ENCODE assay signal across 8 cellular contexts in the genomic region with DNA sequence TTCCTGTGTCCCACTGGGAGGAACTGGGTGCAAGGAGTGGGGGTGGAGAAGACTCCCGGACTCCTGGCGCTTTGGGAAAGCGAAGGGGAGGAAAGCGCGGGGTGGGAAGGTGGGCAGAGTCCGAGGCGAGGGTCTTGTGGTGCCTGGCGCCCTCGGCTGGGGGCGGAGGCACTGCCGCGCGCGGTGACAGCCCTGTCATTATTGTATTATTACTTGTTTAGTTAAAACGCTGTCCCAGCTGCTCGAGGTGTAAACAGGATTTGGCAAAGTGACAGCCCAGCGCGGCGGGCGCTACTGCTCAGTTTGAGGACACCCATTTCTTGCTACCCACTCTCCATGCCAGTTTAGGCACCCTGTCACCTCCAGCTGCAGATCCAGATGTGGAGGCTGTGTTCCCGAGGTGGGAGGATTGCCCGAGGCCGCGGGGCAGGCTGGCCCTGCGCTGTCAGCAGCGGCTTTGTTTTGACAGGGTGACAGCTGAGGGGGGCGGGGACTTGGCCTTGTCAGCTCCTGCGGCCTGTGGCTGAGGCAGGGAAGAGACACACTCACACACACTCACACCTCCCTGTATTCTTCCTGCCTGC. TPM values are rescaled to one million over a fixed set of nuclear protein-coding genes. Genes with fewer than 3 reads are reported as not detected.
DNase-seq lines count a peak whose midpoint lies in the region; ATAC-seq lines count a peak whose summit lies in the region.

No MANE protein-coding gene starts in this region.

- H3K4me3 Mint-ChIP-seq in effector memory CD8-positive, alpha-beta T cell, result peak overlapping the region; percentile 98 to 99

- peak overlapping the region; percentile 97 to 98 for H3K27ac Mint-ChIP-seq in effector memory CD8-positive, alpha-beta T cell

- no peaks in the 10 kb centered on the region for H3K27me3 Mint-ChIP-seq in effector memory CD8-positive, alpha-beta T cell

- DNase-seq in AG08395 (ENCODE audit: low spot score) (peak; percentile 67), NCI-H748 (lab: John Stamatoyannopoulos, UW; ENCODE audit: unreplicated experiment) (peak; percentile 72), mesenteric fat pad (ENCODE audit: low spot score) (peak; percentile 94)
- DNase-seq in activated CD8-positive, alpha-beta memory T cell treated with anti-CD3 and anti-CD28 coated beads for 48 hours (ENCODE audit: low read depth in 2 of 3, low spot score in 2 of 3), result peak; percentile 54 to 59 (median 56)
- peak; percentile 53 to 65 (median 59) for DNase-seq in effector memory CD8-positive, alpha-beta T cell
- peak; percentile 58 for DNase-seq in stimulated activated CD8-positive, alpha-beta memory T cell treated with anti-CD3 and anti-CD28 coated beads, Interleukin-15, amount 100 ng/mL, for 1 hour (ENCODE audit: low read depth)

- peaks cover 28% of the 10 kb centered on the region for H3K36me3 Mint-ChIP-seq in effector memory CD8-positive, alpha-beta T cell (ENCODE audit: insufficient read depth)

- H3K4me1 Mint-ChIP-seq in effector memory CD8-positive, alpha-beta T cell (ENCODE audit: low read depth in 2 of 2), result peaks cover 36 to 52% of the 10 kb centered on the region in 2 donors

- ATAC-seq in GM18907 (IDR thresholded peaks at IDR 0.05; ENCODE audit: unreplicated experiment), result peak; percentile 50
- ATAC-seq in HG03159 (IDR thresholded peaks at IDR 0.05; ENCODE audit: unreplicated experiment), result peak; percentile 38
- ATAC-seq in effector memory CD8-positive, alpha-beta T cell (replicated peaks), result peak; percentile 36

- no peaks in the 10 kb centered on the region for H3K9me3 Mint-ChIP-seq in effector memory CD8-positive, alpha-beta T cell

RNA-seq across cellular contexts. Expression of gene KAT2B, which starts 1.0 kb away (rescaled TPM):
- total RNA-seq in mesenteric fat pad, result 35.2 TPM

RNA-seq across cellular contexts. Expression of gene PP2D1, which starts 29.2 kb away (rescaled TPM):
- not detected for total RNA-seq in mesenteric fat pad

Comparison
In these comparisons a context has a peak if more than half of its experiments do, and no peak if none do; other contexts are left out.
1. Peak in every context shown above with its lines: DNase-seq and ATAC-seq.